Comparison of ENCODE assay signal across 1 cellular context in genomic region chr7:6505685-6506559, GRCh38.
TF ChIP-seq lines count a peak whose summit lies in the region.

No MANE protein-coding gene starts in this region.

TF ChIP-seq in HepG2, 621 proteins besides CTCF, POLR2A, EP300 and RAD21:
- peak; percentile 41; the same call in 1 of the 2 replicates for TF ChIP-seq SAP130 (CRISPR knock-in tag; IDR thresholded peaks at IDR 0.05; ENCODE audit: low read depth)
- no peak for TF ChIP-seq ZNF547 (CRISPR knock-in tag; IDR thresholded peaks at IDR 0.05)
- no peak for TF ChIP-seq RBAK (CRISPR knock-in tag; IDR thresholded peaks at IDR 0.05)
- TF ChIP-seq ZNF770 (CRISPR knock-in tag; IDR thresholded peaks at IDR 0.05) = 0 out of 2 replicates have a peak, but pooled peaks have one; percentile 34
- TF ChIP-seq MAX (IDR thresholded peaks at IDR 0.05) = peak; percentile 35; the same call in 1 of the 2 replicates
- no peak for TF ChIP-seq CAMTA2 (CRISPR knock-in tag; IDR thresholded peaks at IDR 0.05; ENCODE audit: borderline replicate concordance)
- peak; percentile 18 for TF ChIP-seq TEAD3 (CRISPR knock-in tag; optimal IDR thresholded peaks at IDR 0.05; ENCODE audit: borderline replicate concordance)
- no peak for TF ChIP-seq PLRG1 (conservative IDR thresholded peaks at IDR 0.05)
- no peak for TF ChIP-seq GMEB2 (CRISPR knock-in tag; IDR thresholded peaks at IDR 0.05; ENCODE audit: low read depth)
- TF ChIP-seq ARID4A (CRISPR knock-in tag; IDR thresholded peaks at IDR 0.05; ENCODE audit: borderline replicate concordance) = 0 out of 2 replicates have a peak, but pooled peaks have one; percentile 13
